Comparison of ENCODE assay signal across 8 cellular contexts in genomic region chr16:70736454-70737376, GRCh38. TPM values are rescaled to one million over a fixed set of nuclear protein-coding genes. Genes with fewer than 3 reads are reported as not detected.
A peak's percentile ranks its signal among the peaks of the same experiment; 100 is the strongest.
DNase-seq lines count a peak whose midpoint lies in the region; ATAC-seq and TF ChIP-seq lines count a peak whose summit lies in the region.

No MANE protein-coding gene starts in this region.

- H3K4me3 ChIP-seq in GM12865 (ENCODE audit: low read depth, low read length), result no peak overlapping the region
- H3K4me3 ChIP-seq in OCI-LY3 (ENCODE audit: low read length), result peak overlapping the region; percentile 53
- no peak overlapping the region for H3K4me3 ChIP-seq in duodenal mucosa (ENCODE audit: low read depth in 1 of 2, low read length in 2 of 2)
- H3K4me3 ChIP-seq in trophoblast cell (ENCODE audit: low read depth, low read length), result no peak overlapping the region

- TF ChIP-seq CTCF in GM12865 (IDR thresholded peaks at IDR 0.05; ENCODE audit: insufficient read depth, low read depth, low read length, missing control alignments) (no peak), OCI-LY3 (IDR thresholded peaks at IDR 0.05; ENCODE audit: low read depth, low read length) (no peak)

- H3K18ac ChIP-seq in trophoblast cell (ENCODE audit: low read length), result no peak overlapping the region

- peak overlapping the region; percentile 28 for H2AK5ac ChIP-seq in trophoblast cell (ENCODE audit: low read length)

- H4K20me1 ChIP-seq in OCI-LY3 (ENCODE audit: insufficient read depth, low read length), result no peaks in the 10 kb centered on the region

- H3K27me3 ChIP-seq in OCI-LY3 (ENCODE audit: low read depth, low read length), result no peaks in the 10 kb centered on the region
- no peaks in the 10 kb centered on the region for H3K27me3 ChIP-seq in duodenal mucosa (ENCODE audit: control insufficient read depth in 1 of 2, insufficient read depth in 2 of 2, low read length in 2 of 2)
- no peaks in the 10 kb centered on the region for H3K27me3 ChIP-seq in trophoblast cell (ENCODE audit: insufficient read depth, low read length)

- H3K79me1 ChIP-seq in trophoblast cell (ENCODE audit: low read length), result peaks cover 10% of the 10 kb centered on the region

- H3K27ac ChIP-seq in OCI-LY3 (ENCODE audit: low read length) (peak overlapping the region; percentile 81), duodenal mucosa (ENCODE audit: low read depth, low read length) (peak overlapping the region; percentile 72), trophoblast cell (ENCODE audit: low read depth, low read length) (no peak overlapping the region)

- no peaks in the 10 kb centered on the region for H3K36me3 ChIP-seq in OCI-LY3 (replicated peaks; ENCODE audit: low read depth, low read length)
- peaks cover 10 to 15% of the 10 kb centered on the region in 2 donors for H3K36me3 ChIP-seq in duodenal mucosa (ENCODE audit: control insufficient read depth in 1 of 2, insufficient read depth in 2 of 2, low read length in 2 of 2)
- peaks cover 3 to 5% of the 10 kb centered on the region in 2 experiments for H3K36me3 ChIP-seq in trophoblast cell (ENCODE audit: control insufficient read depth in 1 of 2, insufficient read depth in 2 of 2, low read length in 2 of 2)

- DNase-seq in GM12865 (ENCODE audit: low read depth), result peak; percentile 26
- no peak for DNase-seq in trophoblast cell
- DNase-seq in EL, result no peak

- no peak overlapping the region for H3K14ac ChIP-seq in trophoblast cell (ENCODE audit: low read length)

- no peak overlapping the region for H3K23ac ChIP-seq in trophoblast cell (ENCODE audit: low read length)

- H3K79me2 ChIP-seq in OCI-LY3 (ENCODE audit: low read length), result no peaks in the 10 kb centered on the region
- H3K79me2 ChIP-seq in trophoblast cell (ENCODE audit: control insufficient read depth, insufficient read depth, low read length, poor library complexity), result no peaks in the 10 kb centered on the region

- H3K9ac ChIP-seq in OCI-LY3 (ENCODE audit: low read length), result peak overlapping the region; percentile 37; the same call in 1 of the 2 replicates
- H3K9ac ChIP-seq in duodenal mucosa (ENCODE audit: low read depth in 1 of 2, low read length in 2 of 2), result peak overlapping the region in 1 of 2 donors; percentile 8
- H3K9ac ChIP-seq in trophoblast cell (ENCODE audit: low read length), result no peak overlapping the region

- ATAC-seq in GM21390 (IDR thresholded peaks at IDR 0.05; ENCODE audit: unreplicated experiment), result no peak
- ATAC-seq in GM21825 (IDR thresholded peaks at IDR 0.05; ENCODE audit: unreplicated experiment), result no peak
- no peak for ATAC-seq in GM18511 (IDR thresholded peaks at IDR 0.05; ENCODE audit: unreplicated experiment)

- no peaks in the 10 kb centered on the region for H3K9me3 ChIP-seq in OCI-LY3 (ENCODE audit: insufficient read depth, low read length)
- H3K9me3 ChIP-seq in duodenal mucosa (ENCODE audit: control insufficient read depth in 1 of 2, low read length in 2 of 2), result no peaks in the 10 kb centered on the region
- H3K9me3 ChIP-seq in trophoblast cell (ENCODE audit: insufficient read depth, low read depth, low read length), result no peaks in the 10 kb centered on the region

- no peak overlapping the region for H3K4ac ChIP-seq in trophoblast cell (ENCODE audit: low read depth, low read length)

- H3K4me1 ChIP-seq in OCI-LY3 (ENCODE audit: low read length) (peaks cover 28% of the 10 kb centered on the region), duodenal mucosa (ENCODE audit: control insufficient read depth in 1 of 2, insufficient read depth in 2 of 2, low read length in 2 of 2) (peaks cover 18 to 33% of the 10 kb centered on the region in 2 donors), trophoblast cell (ENCODE audit: control insufficient read depth in 1 of 2, insufficient read depth in 2 of 2, low read length in 2 of 2) (peaks cover 17 to 19% of the 10 kb centered on the region in 2 experiments)

- no peak overlapping the region for H4K8ac ChIP-seq in trophoblast cell (ENCODE audit: low read depth, low read length)

- no CpG with 5 or more reads among the region's 18 CpGs for WGBS in trophoblast cell (ENCODE audit: extremely low coverage, insufficient coverage, insufficient read length)

- no peak overlapping the region for H2BK120ac ChIP-seq in trophoblast cell (ENCODE audit: insufficient read depth, low read length, poor library complexity)

- H2BK5ac ChIP-seq in trophoblast cell (ENCODE audit: low read depth, low read length, poor library complexity), result no peak overlapping the region

- no peak overlapping the region for H4K91ac ChIP-seq in trophoblast cell (ENCODE audit: low read depth, low read length)

- no peak overlapping the region for H4K12ac ChIP-seq in trophoblast cell (ENCODE audit: low read depth, low read length)

- H3K4me2 ChIP-seq in OCI-LY3 (ENCODE audit: low read length) (peak overlapping the region; percentile 68), trophoblast cell (ENCODE audit: low read length) (no peak overlapping the region)

- H2AFZ ChIP-seq in OCI-LY3 (ENCODE audit: low read depth, low read length), result no peak overlapping the region
- H2AFZ ChIP-seq in trophoblast cell (ENCODE audit: insufficient read depth, low read length, poor library complexity), result no peak overlapping the region

- no peak overlapping the region for H2BK12ac ChIP-seq in trophoblast cell (ENCODE audit: low read length)

RNA-seq across cellular contexts. Expression of gene MTSS2, which starts 50.9 kb away (rescaled TPM):
- 164 and 171 TPM in 2 replicates for polyA plus RNA-seq in trophoblast cell (2013)
